ENCODE assay signal across 8 cellular contexts in genomic region chr3:32684029-32684799, GRCh38. TPM values are rescaled to one million over a fixed set of nuclear protein-coding genes. Genes with fewer than 3 reads are reported as not detected.
A peak's percentile ranks its signal among the peaks of the same experiment; 100 is the strongest.
DNase-seq lines count a peak whose midpoint lies in the region; ATAC-seq and TF ChIP-seq lines count a peak whose summit lies in the region.

No MANE protein-coding gene starts in this region.

- no peaks in the 10 kb centered on the region for H3K9me3 ChIP-seq in SJCRH30 (replicated peaks)
- H3K9me3 ChIP-seq in fibroblast of lung (ENCODE audit: control insufficient read depth, insufficient read depth, low read depth, low read length), result no peaks in the 10 kb centered on the region
- no peaks in the 10 kb centered on the region for H3K9me3 ChIP-seq in sigmoid colon

- TF ChIP-seq EP300 in sigmoid colon (IDR thresholded peaks at IDR 0.05), result no peak

- TF ChIP-seq CTCF in GM12875 (IDR thresholded peaks at IDR 0.05; ENCODE audit: borderline replicate concordance, insufficient read depth, low read depth, low read length), result no peak
- no peak for TF ChIP-seq CTCF in fibroblast of lung (conservative IDR thresholded peaks at IDR 0.05 in 1 of 2, IDR thresholded peaks at IDR 0.05 in 1 of 2; ENCODE audit: low read depth in 1 of 2, low read length in 2 of 2)
- no peak for TF ChIP-seq CTCF in sigmoid colon (IDR thresholded peaks at IDR 0.05)

- H3K27ac ChIP-seq in SJCRH30, result no peak overlapping the region
- peak overlapping the region; percentile 52 for H3K27ac ChIP-seq in fibroblast of lung (ENCODE audit: insufficient read depth, low read length)
- peak overlapping the region; percentile 80 to 87 (median 85) for H3K27ac ChIP-seq in sigmoid colon

- peaks cover 25% of the 10 kb centered on the region for H3K79me2 ChIP-seq in fibroblast of lung (ENCODE audit: control insufficient read depth, insufficient read depth, low read length)

- ATAC-seq in HG02852 (IDR thresholded peaks at IDR 0.05; ENCODE audit: unreplicated experiment) (no peak), GM18907 (IDR thresholded peaks at IDR 0.05; ENCODE audit: unreplicated experiment) (no peak)

- no peak overlapping the region for H3K9ac ChIP-seq in fibroblast of lung (ENCODE audit: insufficient read depth, low read length)

- TF ChIP-seq POLR2A in sigmoid colon (IDR thresholded peaks at IDR 0.05), result no peak

- intact Hi-C loops in sigmoid colon (cut with DNase I), result loop anchor here (2.0 kb wide), 1 partner anchor 113 kb away; the partner anchor contains the start of gene DYNC1LI1

- peak overlapping the region; percentile 57 for H3K4me2 ChIP-seq in fibroblast of lung (ENCODE audit: extremely low read depth, insufficient read depth, low read length)

- H3K27me3 ChIP-seq in SJCRH30 (no peaks in the 10 kb centered on the region), fibroblast of lung (ENCODE audit: control insufficient read depth, insufficient read depth, low read length) (no peaks in the 10 kb centered on the region), sigmoid colon (no peaks in the 10 kb centered on the region)

- H2AFZ ChIP-seq in fibroblast of lung (ENCODE audit: low read length), result peak overlapping the region; percentile 89

- DNase-seq in SJCRH30, result no peak
- no peak for DNase-seq in fibroblast of lung (ENCODE audit: low read depth in 2 of 2)
- DNase-seq in sigmoid colon, result no peak
- no peak for DNase-seq in NCI-H2171 (lab: John Stamatoyannopoulos, UW)
- no peak for DNase-seq in iPS-NIHi11 (ENCODE audit: low spot score)

- 24 to 44% methylated on average over 4 of the region's 4 CpGs for WGBS in sigmoid colon, 2 donors

- H3K4me3 ChIP-seq in GM12875 (ENCODE audit: low read depth, low read length), result peak overlapping the region; percentile 91
- H3K4me3 ChIP-seq in SJCRH30, result peak overlapping the region; percentile 71
- H3K4me3 ChIP-seq in fibroblast of lung (replicated peaks in 1 of 4; ENCODE audit: control extremely low read depth in 1 of 4, insufficient read depth in 1 of 4, low read depth in 3 of 4, low read length in 4 of 4), result peak overlapping the region in 3 of 4 experiments; percentile 84 to 90 (median 87)
- H3K4me3 ChIP-seq in sigmoid colon, result peak overlapping the region; percentile 66 to 97 (median 73)

- H4K20me1 ChIP-seq in fibroblast of lung (ENCODE audit: control insufficient read depth, extremely low read depth, insufficient read depth, low read length), result no peaks in the 10 kb centered on the region

- H3K36me3 ChIP-seq in SJCRH30 (peaks cover 4% of the 10 kb centered on the region; the same call in 1 of the 2 replicates), fibroblast of lung (ENCODE audit: control insufficient read depth, insufficient read depth, low read length) (no peaks in the 10 kb centered on the region), sigmoid colon (no peaks in the 10 kb centered on the region)

- no peaks in the 10 kb centered on the region for H3K4me1 ChIP-seq in SJCRH30
- H3K4me1 ChIP-seq in fibroblast of lung (ENCODE audit: control insufficient read depth, extremely low read depth, insufficient read depth, low read length), result no peaks in the 10 kb centered on the region
- peaks cover 0 to 19% (median 17%) of the 10 kb centered on the region in 4 donors for H3K4me1 ChIP-seq in sigmoid colon

RNA-seq across cellular contexts. Expression of gene CNOT10, which starts 0.8 kb away (rescaled TPM):
- total RNA-seq in SJCRH30 (2014; rRNA removed; shearing (Covaris generic)), result 23.2 and 23.9 TPM in 2 replicates
- 28.6 and 28.8 TPM in 2 replicates for total RNA-seq in fibroblast of lung
- polyA plus RNA-seq in fibroblast of lung, result 16.9 and 17.5 TPM in 2 replicates
- polyA plus RNA-seq in fibroblast of lung (2012), result 10.2 and 10.9 TPM in 2 replicates
- polyA minus RNA-seq in fibroblast of lung (ENCODE audit: low replicate concordance), result 1.8 and 14.1 TPM in 2 replicates
- 10 to 100 TPM; 13.0 to 33.5 (median 21.6) TPM for total RNA-seq in sigmoid colon
- polyA plus RNA-seq in sigmoid colon, result 10 to 100 TPM in 2 of 3 donors, 1 to 10 TPM in 1; 7.2 to 18.6 (median 17.1) TPM
